Comparison of ENCODE assay signal across 14 cellular contexts in genomic region chr18:74288041-74288440, GRCh38. TPM values are rescaled to one million over a fixed set of nuclear protein-coding genes. Genes with fewer than 3 reads are reported as not detected.
A peak's percentile ranks its signal among the peaks of the same experiment; 100 is the strongest.
DNase-seq lines count a peak whose midpoint lies in the region; ATAC-seq and TF ChIP-seq lines count a peak whose summit lies in the region.
"Had no signal": no experiment of that assay in that cellular context is flagged by ENCODE, and none has a peak within 500 bp of the region (broad histone marks: within the 10 kb centered on the region; RNA-seq: fewer than 3 reads in every experiment).

No MANE protein-coding gene starts in this region.

- CTCF ChIA-PET in CD4-positive, alpha-beta T cell (lab: Charles Lee), result no interaction called here

- H3K27me3 ChIP-seq in CD4-positive, alpha-beta T cell (ENCODE audit: control insufficient read depth, insufficient read depth, low read length), result no peaks in the 10 kb centered on the region
- H3K27me3 ChIP-seq in duodenal mucosa (ENCODE audit: control insufficient read depth in 1 of 2, insufficient read depth in 2 of 2, low read length in 2 of 2), result no peaks in the 10 kb centered on the region
- H3K27me3 ChIP-seq in ovary, result no peaks in the 10 kb centered on the region
- H3K27me3 ChIP-seq: dorsolateral prefrontal cortex had no signal

- no peak for TF ChIP-seq CTCF in CD4-positive, alpha-beta T cell (IDR thresholded peaks at IDR 0.05)
- no peak for TF ChIP-seq CTCF in ovary (IDR thresholded peaks at IDR 0.05)

- H3K9ac ChIP-seq in duodenal mucosa (ENCODE audit: low read depth in 1 of 2, low read length in 2 of 2), result peak overlapping the region in 1 of 2 donors; percentile 60

- no peak for ATAC-seq in CD4-positive, alpha-beta T cell (ENCODE audit: poor library complexity)
- ATAC-seq in GM18511 (IDR thresholded peaks at IDR 0.05; ENCODE audit: unreplicated experiment) (no peak), HG03095 (IDR thresholded peaks at IDR 0.05; ENCODE audit: unreplicated experiment) (no peak), HG03342 (IDR thresholded peaks at IDR 0.05; ENCODE audit: unreplicated experiment) (no peak), GM19351 (IDR thresholded peaks at IDR 0.05; ENCODE audit: unreplicated experiment) (no peak)
- ATAC-seq: activated CD8-positive, alpha-beta T cell treated with anti-CD3 and anti-CD28 coated beads for 36 hours had no signal

- WGBS in ovary, 3 donors, result 88 to 91% (median 90%) methylated on average over 5 of the region's 5 CpGs

- H3K4me1 ChIP-seq in duodenal mucosa (ENCODE audit: control insufficient read depth in 1 of 2, insufficient read depth in 2 of 2, low read length in 2 of 2), result peaks cover 37 to 41% of the 10 kb centered on the region in 2 donors
- H3K4me1 ChIP-seq in ovary (ENCODE audit: insufficient read depth), result peaks cover 19% of the 10 kb centered on the region

- peak overlapping the region; percentile 32 for H3K4me3 Mint-ChIP-seq in CD4-positive, alpha-beta T cell
- H3K4me3 Mint-ChIP-seq: activated CD8-positive, alpha-beta T cell treated with anti-CD3 and anti-CD28 coated beads for 36 hours had no signal

- DNase-seq in CD4-positive, alpha-beta T cell, result no peak
- DNase-seq in NCI-H1417 (lab: John Stamatoyannopoulos, UW), result peak in 2 of 3 experiments; percentile 69 to 91
- DNase-seq in ovary, result no peak
- DNase-seq: activated CD8-positive, alpha-beta T cell treated with anti-CD3 and anti-CD28 coated beads for 36 hours; activated gamma-delta T cell; dorsolateral prefrontal cortex; NCI-H2029 treated with DMSO at 0.1 percent for 48 hours; occipital lobe had no signal

- H3K27ac ChIP-seq in CD4-positive, alpha-beta T cell (ENCODE audit: low read depth, low read length), result no peak overlapping the region
- no peak overlapping the region for H3K27ac ChIP-seq in duodenal mucosa (ENCODE audit: low read depth, low read length)
- peak overlapping the region; percentile 9 to 27 for H3K27ac ChIP-seq in ovary

- no peak for TF ChIP-seq EP300 in ovary (IDR thresholded peaks at IDR 0.05)

- H3K9me3 ChIP-seq in CD4-positive, alpha-beta T cell (ENCODE audit: control insufficient read depth, low read length), result no peaks in the 10 kb centered on the region
- H3K9me3 ChIP-seq in duodenal mucosa (ENCODE audit: control insufficient read depth in 1 of 2, low read length in 2 of 2) (no peaks in the 10 kb centered on the region), ovary (no peaks in the 10 kb centered on the region)

- POLR2A ChIA-PET in CD4-positive, alpha-beta T cell (lab: Charles Lee), result no interaction called here

- no peak for TF ChIP-seq POLR2A in ovary (IDR thresholded peaks at IDR 0.05)

- H3K4me3 ChIP-seq in duodenal mucosa (ENCODE audit: low read depth in 1 of 2, low read length in 2 of 2), result peak overlapping the region; percentile 37 to 70
- no peak overlapping the region for H3K4me3 ChIP-seq in ovary
- H3K4me3 ChIP-seq: dorsolateral prefrontal cortex had no signal

- no peaks in the 10 kb centered on the region for H3K9me3 Mint-ChIP-seq in CD4-positive, alpha-beta T cell
- H3K9me3 Mint-ChIP-seq: activated CD8-positive, alpha-beta T cell treated with anti-CD3 and anti-CD28 coated beads for 36 hours had no signal

- no peak overlapping the region for H3K27ac Mint-ChIP-seq in CD4-positive, alpha-beta T cell
- H3K27ac Mint-ChIP-seq: activated CD8-positive, alpha-beta T cell treated with anti-CD3 and anti-CD28 coated beads for 36 hours had no signal

- H3K36me3 Mint-ChIP-seq in CD4-positive, alpha-beta T cell (ENCODE audit: low read depth), result peaks cover 8% of the 10 kb centered on the region

- H3K36me3 ChIP-seq in duodenal mucosa (ENCODE audit: control insufficient read depth in 1 of 2, insufficient read depth in 2 of 2, low read length in 2 of 2), result peaks cover 0 to 3% of the 10 kb centered on the region in 2 donors
- H3K36me3 ChIP-seq in ovary, result no peaks in the 10 kb centered on the region

- no peaks in the 10 kb centered on the region for H3K27me3 Mint-ChIP-seq in CD4-positive, alpha-beta T cell
- H3K27me3 Mint-ChIP-seq: activated CD8-positive, alpha-beta T cell treated with anti-CD3 and anti-CD28 coated beads for 36 hours had no signal

- intact Hi-C loops in CD4-positive, alpha-beta T cell (cut with DNase I, micrococcal nuclease), result no loop called here
- intact Hi-C loops in ovary (cut with DNase I), result loop anchor here in 2 of 4 donors (5.0 to 10.0 kb wide), 2 partner anchors 53 to 141 kb away; partner anchors contain the start of genes FBXO15 (in 1 of the 2) and TIMM21 (in 1 of the 2)

- H3K4me1 Mint-ChIP-seq in CD4-positive, alpha-beta T cell (ENCODE audit: low read depth), result peaks cover 20% of the 10 kb centered on the region

RNA-seq across cellular contexts. Expression of gene CYB5A, which starts 3.7 kb away (rescaled TPM):
- total RNA-seq in CD4-positive, alpha-beta T cell, result 1 to 10 TPM; 3.7 to 4.1 TPM
- total RNA-seq in ovary, result 100 to 1,000 TPM; 158 to 454 (median 293) TPM
- polyA plus RNA-seq in ovary, result 100 to 1,000 TPM; 233 to 325 TPM

RNA-seq across cellular contexts. Expression of gene C18orf63, which starts 27.6 kb away (rescaled TPM):
- not detected for total RNA-seq in CD4-positive, alpha-beta T cell
- not detected for total RNA-seq in ovary
- not detected for polyA plus RNA-seq in ovary
- total RNA-seq: activated CD8-positive, alpha-beta T cell treated with anti-CD3 and anti-CD28 coated beads for 36 hours; mesenteric fat pad; occipital lobe had no signal

Comparison
In these comparisons a context has a peak if more than half of its experiments do, and no peak if none do; other contexts are left out.
1. DNase-seq: peak in NCI-H1417 (2 of 3); none in CD4-positive, alpha-beta T cell (0 of 10) and ovary (0 of 5).
2. H3K27ac ChIP-seq: peak in ovary (2 of 2); none in CD4-positive, alpha-beta T cell (single experiment) and duodenal mucosa (single experiment).
3. RNA of gene CYB5A, which starts 3.7 kb away (total RNA-seq): 158 to 454 TPM in ovary; 3.7 to 4.1 TPM in CD4-positive, alpha-beta T cell; every median in the first group is over 10 times any median in the second.